In genomic region chr1:59078866-59079265, GRCh38 we compare ENCODE assay signal across 16 cellular contexts.
DNase-seq lines count a peak whose midpoint lies in the region; ATAC-seq and TF ChIP-seq lines count a peak whose summit lies in the region.
"Had no signal": no experiment of that assay in that cellular context is flagged by ENCODE, and none has a peak within 500 bp of the region (broad histone marks: within the 10 kb centered on the region; RNA-seq: fewer than 3 reads in every experiment).

No MANE protein-coding gene starts in this region.

- BruUV-seq in IMR-90 (replicated peaks; lab: Mats Ljungman, UMichigan): no TSS peak

- H3K27ac Mint-ChIP-seq in activated naive CD8-positive, alpha-beta T cell treated with anti-CD3 and anti-CD28 coated beads, Interleukin-2, amount 50 U/mL, for 24 hours: peak overlapping the region; percentile 37
- no peak overlapping the region for H3K27ac Mint-ChIP-seq in activated naive CD8-positive, alpha-beta T cell treated with anti-CD3 and anti-CD28 coated beads for 36 hours
- peak overlapping the region in 2 of 3 experiments; percentile 57 to 73 for H3K27ac Mint-ChIP-seq in nephron

- CTCF ChIA-PET in IMR-90 (lab: Yijun Ruan, JAX): no interaction called here

- WGBS in IMR-90 (ENCODE audit: extremely low coverage in 2 of 2, insufficient read length in 1 of 2), 2 experiments: no CpG with 5 or more reads among the region's 3 CpGs
- 38% methylated on average over 3 of the region's 3 CpGs for WGBS in hepatocyte (ENCODE audit: low lambda C conversion rate, missing lambda C conversion rate)

- TF ChIP-seq CTCF in IMR-90 (conservative IDR thresholded peaks at IDR 0.05; ENCODE audit: low read depth, low read length) (no peak), hepatocyte (IDR thresholded peaks at IDR 0.05; ENCODE audit: poor library complexity) (no peak), nephron (IDR thresholded peaks at IDR 0.05; ENCODE audit: unreplicated experiment in 3 of 3) (no peak)

- no peak overlapping the region for H3K4me3 Mint-ChIP-seq in activated naive CD8-positive, alpha-beta T cell treated with anti-CD3 and anti-CD28 coated beads, Interleukin-2, amount 50 U/mL, for 24 hours
- no peak overlapping the region for H3K4me3 Mint-ChIP-seq in activated naive CD8-positive, alpha-beta T cell treated with anti-CD3 and anti-CD28 coated beads for 36 hours
- H3K4me3 Mint-ChIP-seq in nephron: no peak overlapping the region
- H3K4me3 Mint-ChIP-seq: CD8-positive, alpha-beta memory T cell had no signal

- H3K9me3 ChIP-seq in IMR-90 (ENCODE audit: control insufficient read depth, insufficient read depth, low read length): no peaks in the 10 kb centered on the region
- no peaks in the 10 kb centered on the region for H3K9me3 ChIP-seq in hepatocyte (ENCODE audit: low read depth)
- H3K9me3 ChIP-seq: BLaER1, Caco-2 had no signal

- H3K27ac ChIP-seq in IMR-90 (ENCODE audit: insufficient read depth, low read length) (no peak overlapping the region), hepatocyte (peak overlapping the region; percentile 35)
- H3K27ac ChIP-seq: 22Rv1, BLaER1, KMS-11 had no signal

- no peak overlapping the region for H2BK15ac ChIP-seq in IMR-90 (ENCODE audit: low read depth, low read length)

- no peaks in the 10 kb centered on the region for H3K79me1 ChIP-seq in IMR-90 (ENCODE audit: low read depth in 1 of 2, low read length in 2 of 2)

- H3K79me2 ChIP-seq in hepatocyte: no peaks in the 10 kb centered on the region

- no peak overlapping the region for H3K56ac ChIP-seq in IMR-90 (ENCODE audit: extremely low read depth, insufficient read depth, low read length)

- H4K5ac ChIP-seq in IMR-90 (ENCODE audit: low read depth, low read length): no peak overlapping the region

- H3K4me2 ChIP-seq in IMR-90 (ENCODE audit: low read depth, low read length): no peak overlapping the region
- no peak overlapping the region for H3K4me2 ChIP-seq in hepatocyte
- H3K4me2 ChIP-seq: BLaER1, KMS-11 had no signal

- H3K36me3 Mint-ChIP-seq in activated naive CD8-positive, alpha-beta T cell treated with anti-CD3 and anti-CD28 coated beads, Interleukin-2, amount 50 U/mL, for 24 hours (ENCODE audit: low read depth): no peaks in the 10 kb centered on the region
- H3K36me3 Mint-ChIP-seq in activated naive CD8-positive, alpha-beta T cell treated with anti-CD3 and anti-CD28 coated beads for 36 hours: no peaks in the 10 kb centered on the region
- no peaks in the 10 kb centered on the region for H3K36me3 Mint-ChIP-seq in nephron (ENCODE audit: low read depth)
- H3K36me3 Mint-ChIP-seq: CD8-positive, alpha-beta memory T cell had no signal

- no peak overlapping the region; the same call in 1 of the 2 replicates for H2AK5ac ChIP-seq in IMR-90 (ENCODE audit: low read depth, low read length)

- H3K9me2 ChIP-seq in hepatocyte (replicated peaks; ENCODE audit: insufficient read depth): no peaks in the 10 kb centered on the region

- no peaks in the 10 kb centered on the region for H3K36me3 ChIP-seq in IMR-90 (ENCODE audit: control insufficient read depth, insufficient read depth, low read length)
- no peaks in the 10 kb centered on the region for H3K36me3 ChIP-seq in hepatocyte (replicated peaks; ENCODE audit: insufficient read depth, low read depth)
- H3K36me3 ChIP-seq: BLaER1 had no signal

- peaks cover 18% of the 10 kb centered on the region for H3K4me1 Mint-ChIP-seq in activated naive CD8-positive, alpha-beta T cell treated with anti-CD3 and anti-CD28 coated beads, Interleukin-2, amount 50 U/mL, for 24 hours
- peaks cover 1% of the 10 kb centered on the region for H3K4me1 Mint-ChIP-seq in activated naive CD8-positive, alpha-beta T cell treated with anti-CD3 and anti-CD28 coated beads for 36 hours
- H3K4me1 Mint-ChIP-seq in nephron: peaks cover 37% of the 10 kb centered on the region

- H4K20me1 ChIP-seq in IMR-90 (ENCODE audit: insufficient read depth, low read length) (no peaks in the 10 kb centered on the region), hepatocyte (ENCODE audit: insufficient read depth, poor library complexity, severe bottlenecking) (no peaks in the 10 kb centered on the region)
- H4K20me1 ChIP-seq: BLaER1 had no signal

- intact Hi-C loops in IMR-90 (cut with micrococcal nuclease): loop anchor here (5.0 to 10.0 kb wide), 3 partner anchors 216 to 676 kb away; partner anchors contain the start of gene FGGY

- ATAC-seq in activated naive CD8-positive, alpha-beta T cell treated with anti-CD3 and anti-CD28 coated beads, Interleukin-2, amount 50 U/mL, for 24 hours: no peak
- ATAC-seq in IMR-90 (ENCODE audit: low read depth) (no peak), GM18519 (IDR thresholded peaks at IDR 0.05; ENCODE audit: low FRiP score, unreplicated experiment) (no peak), HG03457 (IDR thresholded peaks at IDR 0.05; ENCODE audit: unreplicated experiment) (no peak), HG03354 (IDR thresholded peaks at IDR 0.05; ENCODE audit: poor library complexity, severe bottlenecking, unreplicated experiment) (no peak)
- ATAC-seq: GM12878, HCT116 had no signal

- H2BK5ac ChIP-seq in IMR-90 (ENCODE audit: low read depth, low read length, poor library complexity, severe bottlenecking): no peak overlapping the region

- dilution Hi-C loops in IMR-90 (cut with HindIII; ENCODE audit: low sequenced_read_pairs, unreplicated experiment): no loop called here

- no peak overlapping the region for H2AFZ ChIP-seq in IMR-90 (replicated peaks; ENCODE audit: low read length, poor library complexity)
- H2AFZ ChIP-seq in hepatocyte: no peak overlapping the region

- H3K9me3 Mint-ChIP-seq in activated naive CD8-positive, alpha-beta T cell treated with anti-CD3 and anti-CD28 coated beads, Interleukin-2, amount 50 U/mL, for 24 hours: no peaks in the 10 kb centered on the region
- no peaks in the 10 kb centered on the region for H3K9me3 Mint-ChIP-seq in activated naive CD8-positive, alpha-beta T cell treated with anti-CD3 and anti-CD28 coated beads for 36 hours
- no peaks in the 10 kb centered on the region for H3K9me3 Mint-ChIP-seq in nephron
- H3K9me3 Mint-ChIP-seq: CD8-positive, alpha-beta memory T cell had no signal

- H3K27me3 ChIP-seq in IMR-90 (ENCODE audit: control insufficient read depth, insufficient read depth, low read length): no peaks in the 10 kb centered on the region
- H3K27me3 ChIP-seq in hepatocyte: no peaks in the 10 kb centered on the region
- H3K27me3 ChIP-seq: BLaER1 had no signal

- H3K4me1 ChIP-seq in IMR-90 (ENCODE audit: control insufficient read depth, insufficient read depth, low read length): peaks cover 4% of the 10 kb centered on the region
- peaks cover 36% of the 10 kb centered on the region for H3K4me1 ChIP-seq in hepatocyte (ENCODE audit: insufficient read depth)
- H3K4me1 ChIP-seq: Caco-2 had no signal

- no peak overlapping the region for H4K8ac ChIP-seq in IMR-90 (ENCODE audit: low read depth in 2 of 2, low read length in 2 of 2)

- no peak overlapping the region for H3K4me3 ChIP-seq in IMR-90 (ENCODE audit: insufficient read depth, low read depth, low read length)
- H3K4me3 ChIP-seq in hepatocyte: no peak overlapping the region
- H3K4me3 ChIP-seq: BLaER1, GM12878 had no signal

- H2AK9ac ChIP-seq in IMR-90 (replicated peaks; ENCODE audit: low read depth, low read length, poor library complexity): peak overlapping the region; percentile 17

- no peak overlapping the region for H4K91ac ChIP-seq in IMR-90 (ENCODE audit: insufficient read depth, low read depth, low read length)

- H3K9me1 ChIP-seq in IMR-90 (ENCODE audit: insufficient read depth, low read length): peaks cover under 1% of the 10 kb centered on the region

- H3K14ac ChIP-seq in IMR-90 (replicated peaks; ENCODE audit: low read depth, low read length): no peak overlapping the region

- TF ChIP-seq POLR2A in IMR-90 (IDR thresholded peaks at IDR 0.05; ENCODE audit: low read depth, low read length): no peak

- H3K4ac ChIP-seq in IMR-90 (ENCODE audit: low read depth, low read length): 0 out of 2 replicates have a peak overlapping the region, but pooled peaks have one; percentile 8

- no peak for TF ChIP-seq RAD21 in IMR-90 (IDR thresholded peaks at IDR 0.05; ENCODE audit: low read length)

- no peak overlapping the region for H3K9ac ChIP-seq in IMR-90 (ENCODE audit: low read depth, low read length)
- H3K9ac ChIP-seq: BLaER1, KMS-11 had no signal

- POLR2A ChIA-PET in IMR-90 (lab: Charles Lee; ENCODE audit: unreplicated experiment): no interaction called here

- no peak overlapping the region for H2BK120ac ChIP-seq in IMR-90 (ENCODE audit: low read depth, low read length)

- no peak overlapping the region for H3K18ac ChIP-seq in IMR-90 (ENCODE audit: low read depth, low read length)

- 0 out of 2 replicates have a peak overlapping the region, but pooled peaks have one; percentile 13 for H2BK20ac ChIP-seq in IMR-90 (ENCODE audit: low read depth, low read length)

- no peak overlapping the region for H3K23ac ChIP-seq in IMR-90 (ENCODE audit: low read depth, low read length)

- in situ Hi-C loops in IMR-90 (cut with MboI; ENCODE audit: low sequenced_read_pairs): no loop called here

- H3K27me3 Mint-ChIP-seq in activated naive CD8-positive, alpha-beta T cell treated with anti-CD3 and anti-CD28 coated beads, Interleukin-2, amount 50 U/mL, for 24 hours: no peaks in the 10 kb centered on the region
- H3K27me3 Mint-ChIP-seq in activated naive CD8-positive, alpha-beta T cell treated with anti-CD3 and anti-CD28 coated beads for 36 hours: no peaks in the 10 kb centered on the region
- no peaks in the 10 kb centered on the region for H3K27me3 Mint-ChIP-seq in nephron (ENCODE audit: low read depth)

- no peak for DNase-seq in activated naive CD8-positive, alpha-beta T cell treated with anti-CD3 and anti-CD28 coated beads, Interleukin-2, amount 50 U/mL, for 24 hours
- DNase-seq in activated naive CD8-positive, alpha-beta T cell treated with anti-CD3 and anti-CD28 coated beads for 36 hours: no peak
- DNase-seq in IMR-90 (no peak), hepatocyte (ENCODE audit: low spot score) (no peak)
- DNase-seq: AML-193; Caco-2; CD8-positive, alpha-beta memory T cell had no signal

TF ChIP-seq in IMR-90, 13 proteins besides CTCF, POLR2A, EP300 and RAD21 (continues in another document):
- TF ChIP-seq BHLHE40 (IDR thresholded peaks at IDR 0.05; ENCODE audit: low read depth, low read length) (no peak), FOS (IDR thresholded peaks at IDR 0.05; ENCODE audit: low read depth, low read length) (no peak), MXI1 (IDR thresholded peaks at IDR 0.05; ENCODE audit: borderline replicate concordance, low read depth, low read length) (no peak), CHD1 (IDR thresholded peaks at IDR 0.05; ENCODE audit: low read depth, low read length) (no peak), CEBPB (IDR thresholded peaks at IDR 0.05; ENCODE audit: low read depth, low read length) (no peak), RFX5 (IDR thresholded peaks at IDR 0.05; ENCODE audit: low read depth, low read length) (no peak), MAZ (IDR thresholded peaks at IDR 0.05; ENCODE audit: borderline replicate concordance, low read depth, low read length) (no peak), MAFK (IDR thresholded peaks at IDR 0.05; ENCODE audit: low read depth, low read length) (no peak)
